1 cellular context compared by ENCODE assay signal in genomic region chr2:188332619-188333018, GRCh38.
TF ChIP-seq lines count a peak whose summit lies in the region.

No MANE protein-coding gene starts in this region.

TF ChIP-seq in HEK293, 187 proteins besides CTCF, POLR2A, EP300 and RAD21 (continued from another document and continues in another):
- TF ChIP-seq ZNF704 (tag by site-specific recombination; IDR thresholded peaks at IDR 0.05) (no peak), OSR2 (tag by site-specific recombination; IDR thresholded peaks at IDR 0.05) (peak; percentile 66), BCL11B (tag by site-specific recombination; IDR thresholded peaks at IDR 0.05; ENCODE audit: low read depth) (no peak), MYNN (tag by site-specific recombination; IDR thresholded peaks at IDR 0.05; ENCODE audit: borderline replicate concordance) (peak; percentile 83), ZNF391 (tag by site-specific recombination; IDR thresholded peaks at IDR 0.05; ENCODE audit: borderline replicate concordance, low read depth) (no peak), ZNF549 (tag by site-specific recombination; IDR thresholded peaks at IDR 0.05) (no peak), MEIS1 (CRISPR knock-in tag; IDR thresholded peaks at IDR 0.05; ENCODE audit: borderline replicate concordance) (no peak), ZBTB21 (tag by site-specific recombination; IDR thresholded peaks at IDR 0.05) (no peak), TRIM28 (IDR thresholded peaks at IDR 0.05; ENCODE audit: borderline replicate concordance, low read length) (0 out of 2 replicates have a peak, but pooled peaks have one; percentile 42), ZNF660 (tag by site-specific recombination; IDR thresholded peaks at IDR 0.05) (no peak), ZNF701 (tag by site-specific recombination; IDR thresholded peaks at IDR 0.05) (no peak), ZNF112 (tag by site-specific recombination; IDR thresholded peaks at IDR 0.05) (no peak), ZNF239 (tag by site-specific recombination; IDR thresholded peaks at IDR 0.05) (no peak), AEBP2 (tag by site-specific recombination; IDR thresholded peaks at IDR 0.05; ENCODE audit: borderline replicate concordance) (no peak), BCL11A (tag by site-specific recombination; IDR thresholded peaks at IDR 0.05; ENCODE audit: low read depth) (no peak), ZNF10 (tag by site-specific recombination; IDR thresholded peaks at IDR 0.05) (0 out of 2 replicates have a peak, but pooled peaks have one; percentile 9), YY1 (tag by site-specific recombination; IDR thresholded peaks at IDR 0.05) (no peak), ZXDB (tag by site-specific recombination; IDR thresholded peaks at IDR 0.05) (0 out of 2 replicates have a peak, but pooled peaks have one; percentile 20), KLF10 (tag by site-specific recombination; IDR thresholded peaks at IDR 0.05) (0 out of 2 replicates have a peak, but pooled peaks have one; percentile 17), HOXD13 (CRISPR knock-in tag; IDR thresholded peaks at IDR 0.05; ENCODE audit: borderline replicate concordance) (no peak), ZNF248 (tag by site-specific recombination; IDR thresholded peaks at IDR 0.05) (no peak), ZSCAN16 (tag by site-specific recombination; IDR thresholded peaks at IDR 0.05) (no peak), ZNF830 (tag by site-specific recombination; IDR thresholded peaks at IDR 0.05; ENCODE audit: low read depth) (no peak), ZNF138 (tag by site-specific recombination; IDR thresholded peaks at IDR 0.05; ENCODE audit: borderline replicate concordance) (no peak), SALL2 (tag by site-specific recombination; IDR thresholded peaks at IDR 0.05; ENCODE audit: borderline replicate concordance) (no peak), FEZF1 (tag by site-specific recombination; IDR thresholded peaks at IDR 0.05) (peak; percentile 46; the same call in 1 of the 2 replicates), ZNF843 (tag by site-specific recombination; IDR thresholded peaks at IDR 0.05) (peak; percentile 40; the same call in 1 of the 2 replicates), ZNF776 (tag by site-specific recombination; IDR thresholded peaks at IDR 0.05; ENCODE audit: borderline replicate concordance) (no peak), ZNF114 (tag by site-specific recombination; IDR thresholded peaks at IDR 0.05) (no peak), ZNF23 (tag by site-specific recombination; IDR thresholded peaks at IDR 0.05; ENCODE audit: borderline replicate concordance) (no peak), MZF1 (tag by site-specific recombination; IDR thresholded peaks at IDR 0.05; ENCODE audit: borderline replicate concordance) (peak; percentile 50; the same call in 1 of the 2 replicates), ZNF214 (tag by site-specific recombination; IDR thresholded peaks at IDR 0.05; ENCODE audit: borderline replicate concordance) (no peak), PRDM2 (tag by site-specific recombination; IDR thresholded peaks at IDR 0.05; ENCODE audit: borderline replicate concordance) (no peak), ZNF600 (tag by site-specific recombination; IDR thresholded peaks at IDR 0.05) (peak; percentile 63; the same call in 1 of the 2 replicates), ZNF302 (tag by site-specific recombination; IDR thresholded peaks at IDR 0.05; ENCODE audit: low read depth) (no peak)
- TF ChIP-seq, protein P1, sequence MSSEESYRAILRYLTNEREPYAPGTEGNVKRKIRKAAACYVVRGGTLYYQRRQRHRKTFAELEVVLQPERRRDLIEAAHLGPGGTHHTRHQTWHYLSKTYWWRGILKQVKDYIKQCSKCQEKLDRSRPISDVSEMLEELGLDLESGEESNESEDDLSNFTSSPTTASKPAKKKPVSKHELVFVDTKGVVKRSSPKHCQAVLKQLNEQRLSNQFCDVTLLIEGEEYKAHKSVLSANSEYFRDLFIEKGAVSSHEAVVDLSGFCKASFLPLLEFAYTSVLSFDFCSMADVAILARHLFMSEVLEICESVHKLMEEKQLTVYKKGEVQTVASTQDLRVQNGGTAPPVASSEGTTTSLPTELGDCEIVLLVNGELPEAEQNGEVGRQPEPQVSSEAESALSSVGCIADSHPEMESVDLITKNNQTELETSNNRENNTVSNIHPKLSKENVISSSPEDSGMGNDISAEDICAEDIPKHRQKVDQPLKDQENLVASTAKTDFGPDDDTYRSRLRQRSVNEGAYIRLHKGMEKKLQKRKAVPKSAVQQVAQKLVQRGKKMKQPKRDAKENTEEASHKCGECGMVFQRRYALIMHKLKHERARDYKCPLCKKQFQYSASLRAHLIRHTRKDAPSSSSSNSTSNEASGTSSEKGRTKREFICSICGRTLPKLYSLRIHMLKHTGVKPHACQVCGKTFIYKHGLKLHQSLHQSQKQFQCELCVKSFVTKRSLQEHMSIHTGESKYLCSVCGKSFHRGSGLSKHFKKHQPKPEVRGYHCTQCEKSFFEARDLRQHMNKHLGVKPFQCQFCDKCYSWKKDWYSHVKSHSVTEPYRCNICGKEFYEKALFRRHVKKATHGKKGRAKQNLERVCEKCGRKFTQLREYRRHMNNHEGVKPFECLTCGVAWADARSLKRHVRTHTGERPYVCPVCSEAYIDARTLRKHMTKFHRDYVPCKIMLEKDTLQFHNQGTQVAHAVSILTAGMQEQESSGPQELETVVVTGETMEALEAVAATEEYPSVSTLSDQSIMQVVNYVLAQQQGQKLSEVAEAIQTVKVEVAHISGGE (tag by site-specific recombination; conservative IDR thresholded peaks at IDR 0.05; ENCODE audit: low read depth) = no peak
- TF ChIP-seq, protein P2, sequence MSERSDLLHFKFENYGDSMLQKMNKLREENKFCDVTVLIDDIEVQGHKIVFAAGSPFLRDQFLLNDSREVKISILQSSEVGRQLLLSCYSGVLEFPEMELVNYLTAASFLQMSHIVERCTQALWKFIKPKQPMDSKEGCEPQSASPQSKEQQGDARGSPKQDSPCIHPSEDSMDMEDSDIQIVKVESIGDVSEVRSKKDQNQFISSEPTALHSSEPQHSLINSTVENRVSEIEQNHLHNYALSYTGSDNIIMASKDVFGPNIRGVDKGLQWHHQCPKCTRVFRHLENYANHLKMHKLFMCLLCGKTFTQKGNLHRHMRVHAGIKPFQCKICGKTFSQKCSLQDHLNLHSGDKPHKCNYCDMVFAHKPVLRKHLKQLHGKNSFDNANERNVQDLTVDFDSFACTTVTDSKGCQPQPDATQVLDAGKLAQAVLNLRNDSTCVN (tag by site-specific recombination; optimal IDR thresholded peaks at IDR 0.05) = no peak
- TF ChIP-seq, protein P3, sequence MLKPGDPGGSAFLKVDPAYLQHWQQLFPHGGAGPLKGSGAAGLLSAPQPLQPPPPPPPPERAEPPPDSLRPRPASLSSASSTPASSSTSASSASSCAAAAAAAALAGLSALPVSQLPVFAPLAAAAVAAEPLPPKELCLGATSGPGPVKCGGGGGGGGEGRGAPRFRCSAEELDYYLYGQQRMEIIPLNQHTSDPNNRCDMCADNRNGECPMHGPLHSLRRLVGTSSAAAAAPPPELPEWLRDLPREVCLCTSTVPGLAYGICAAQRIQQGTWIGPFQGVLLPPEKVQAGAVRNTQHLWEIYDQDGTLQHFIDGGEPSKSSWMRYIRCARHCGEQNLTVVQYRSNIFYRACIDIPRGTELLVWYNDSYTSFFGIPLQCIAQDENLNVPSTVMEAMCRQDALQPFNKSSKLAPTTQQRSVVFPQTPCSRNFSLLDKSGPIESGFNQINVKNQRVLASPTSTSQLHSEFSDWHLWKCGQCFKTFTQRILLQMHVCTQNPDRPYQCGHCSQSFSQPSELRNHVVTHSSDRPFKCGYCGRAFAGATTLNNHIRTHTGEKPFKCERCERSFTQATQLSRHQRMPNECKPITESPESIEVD (tag by site-specific recombination; IDR thresholded peaks at IDR 0.05) = peak; percentile 77
- TF ChIP-seq, protein P4, sequence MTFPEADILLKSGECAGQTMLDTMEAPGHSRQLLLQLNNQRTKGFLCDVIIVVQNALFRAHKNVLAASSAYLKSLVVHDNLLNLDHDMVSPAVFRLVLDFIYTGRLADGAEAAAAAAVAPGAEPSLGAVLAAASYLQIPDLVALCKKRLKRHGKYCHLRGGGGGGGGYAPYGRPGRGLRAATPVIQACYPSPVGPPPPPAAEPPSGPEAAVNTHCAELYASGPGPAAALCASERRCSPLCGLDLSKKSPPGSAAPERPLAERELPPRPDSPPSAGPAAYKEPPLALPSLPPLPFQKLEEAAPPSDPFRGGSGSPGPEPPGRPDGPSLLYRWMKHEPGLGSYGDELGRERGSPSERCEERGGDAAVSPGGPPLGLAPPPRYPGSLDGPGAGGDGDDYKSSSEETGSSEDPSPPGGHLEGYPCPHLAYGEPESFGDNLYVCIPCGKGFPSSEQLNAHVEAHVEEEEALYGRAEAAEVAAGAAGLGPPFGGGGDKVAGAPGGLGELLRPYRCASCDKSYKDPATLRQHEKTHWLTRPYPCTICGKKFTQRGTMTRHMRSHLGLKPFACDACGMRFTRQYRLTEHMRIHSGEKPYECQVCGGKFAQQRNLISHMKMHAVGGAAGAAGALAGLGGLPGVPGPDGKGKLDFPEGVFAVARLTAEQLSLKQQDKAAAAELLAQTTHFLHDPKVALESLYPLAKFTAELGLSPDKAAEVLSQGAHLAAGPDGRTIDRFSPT (tag by site-specific recombination; IDR thresholded peaks at IDR 0.05) = no peak
- TF ChIP-seq, protein P5, sequence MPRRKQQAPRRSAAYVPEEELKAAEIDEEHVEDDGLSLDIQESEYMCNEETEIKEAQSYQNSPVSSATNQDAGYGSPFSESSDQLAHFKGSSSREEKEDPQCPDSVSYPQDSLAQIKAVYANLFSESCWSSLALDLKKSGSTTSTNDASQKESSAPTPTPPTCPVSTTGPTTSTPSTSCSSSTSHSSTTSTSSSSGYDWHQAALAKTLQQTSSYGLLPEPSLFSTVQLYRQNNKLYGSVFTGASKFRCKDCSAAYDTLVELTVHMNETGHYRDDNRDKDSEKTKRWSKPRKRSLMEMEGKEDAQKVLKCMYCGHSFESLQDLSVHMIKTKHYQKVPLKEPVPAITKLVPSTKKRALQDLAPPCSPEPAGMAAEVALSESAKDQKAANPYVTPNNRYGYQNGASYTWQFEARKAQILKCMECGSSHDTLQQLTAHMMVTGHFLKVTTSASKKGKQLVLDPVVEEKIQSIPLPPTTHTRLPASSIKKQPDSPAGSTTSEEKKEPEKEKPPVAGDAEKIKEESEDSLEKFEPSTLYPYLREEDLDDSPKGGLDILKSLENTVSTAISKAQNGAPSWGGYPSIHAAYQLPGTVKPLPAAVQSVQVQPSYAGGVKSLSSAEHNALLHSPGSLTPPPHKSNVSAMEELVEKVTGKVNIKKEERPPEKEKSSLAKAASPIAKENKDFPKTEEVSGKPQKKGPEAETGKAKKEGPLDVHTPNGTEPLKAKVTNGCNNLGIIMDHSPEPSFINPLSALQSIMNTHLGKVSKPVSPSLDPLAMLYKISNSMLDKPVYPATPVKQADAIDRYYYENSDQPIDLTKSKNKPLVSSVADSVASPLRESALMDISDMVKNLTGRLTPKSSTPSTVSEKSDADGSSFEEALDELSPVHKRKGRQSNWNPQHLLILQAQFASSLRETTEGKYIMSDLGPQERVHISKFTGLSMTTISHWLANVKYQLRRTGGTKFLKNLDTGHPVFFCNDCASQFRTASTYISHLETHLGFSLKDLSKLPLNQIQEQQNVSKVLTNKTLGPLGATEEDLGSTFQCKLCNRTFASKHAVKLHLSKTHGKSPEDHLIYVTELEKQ (tag by site-specific recombination; IDR thresholded peaks at IDR 0.05; ENCODE audit: borderline replicate concordance) = no peak
